ENCODE assay signal across 9 cellular contexts in genomic region chr17:19753049-19753444, GRCh38. TPM values are rescaled to one million over a fixed set of nuclear protein-coding genes. Genes with fewer than 3 reads are reported as not detected.
DNase-seq lines count a peak whose midpoint lies in the region; ATAC-seq, FAIRE-seq and TF ChIP-seq lines count a peak whose summit lies in the region.
"Had no signal": no experiment of that assay in that cellular context is flagged by ENCODE, and none has a peak within 500 bp of the region (broad histone marks: within the 10 kb centered on the region; RNA-seq: fewer than 3 reads in every experiment).

No MANE protein-coding gene starts in this region.

- CTCF ChIA-PET in activated naive CD4-positive, alpha-beta T cell treated with anti-CD3 and anti-CD28 coated beads for 36 hours (lab: Charles Lee), result interaction anchor here (1.7 to 2.3 kb wide), 2 partner anchors 10 to 14 kb away, joined by 9 to 14 read pairs; no protein-coding TSS in a partner anchor

- DNase-seq in H54 (ENCODE audit: insufficient read length, low spot score) (peak; percentile 100), SHP77 (lab: John Stamatoyannopoulos, UW) (peak; percentile 88 to 95), fibroblast of pulmonary artery (ENCODE audit: low read depth) (peak; percentile 77), psoas muscle (peak; percentile 86 to 94), NCI-H187 (lab: John Stamatoyannopoulos, UW) (no peak)
- no peak for DNase-seq in activated naive CD4-positive, alpha-beta T cell treated with anti-CD3 and anti-CD28 coated beads for 36 hours

- H3K9me3 Mint-ChIP-seq in activated naive CD4-positive, alpha-beta T cell treated with anti-CD3 and anti-CD28 coated beads for 36 hours, result no peaks in the 10 kb centered on the region

- no peaks in the 10 kb centered on the region for H3K36me3 Mint-ChIP-seq in activated naive CD4-positive, alpha-beta T cell treated with anti-CD3 and anti-CD28 coated beads for 36 hours (ENCODE audit: low read depth)

- FAIRE-seq in H54 (lab: Jason Lieb, UNC), result peak; percentile 87
- FAIRE-seq: K562 had no signal

- peaks cover 4% of the 10 kb centered on the region for H3K27me3 Mint-ChIP-seq in activated naive CD4-positive, alpha-beta T cell treated with anti-CD3 and anti-CD28 coated beads for 36 hours (ENCODE audit: low read depth)

- TF ChIP-seq POLR2A in H54 (IDR thresholded peaks at IDR 0.05; ENCODE audit: low read depth, low read length), result peak; percentile 76

- H3K9me3 ChIP-seq in psoas muscle, result no peaks in the 10 kb centered on the region

- H3K27ac Mint-ChIP-seq in activated naive CD4-positive, alpha-beta T cell treated with anti-CD3 and anti-CD28 coated beads for 36 hours, result no peak overlapping the region

- ATAC-seq in psoas muscle (peak; percentile 96 to 98 (median 98)), GM18502 (IDR thresholded peaks at IDR 0.05; ENCODE audit: poor library complexity, unreplicated experiment) (no peak), GM21423 (IDR thresholded peaks at IDR 0.05; ENCODE audit: unreplicated experiment) (no peak)
- ATAC-seq: K562 had no signal

- no peak overlapping the region for H3K4me3 Mint-ChIP-seq in activated naive CD4-positive, alpha-beta T cell treated with anti-CD3 and anti-CD28 coated beads for 36 hours

- 13 to 42% (median 18%) methylated on average over 10 to 11 of the region's 11 CpGs for WGBS in psoas muscle, 3 donors

- H3K4me3 ChIP-seq in fibroblast of pulmonary artery (replicated peaks; ENCODE audit: low read depth, low read length) (no peak overlapping the region), psoas muscle (peak overlapping the region; percentile 53)
- H3K4me3 ChIP-seq: K562 had no signal

- intact Hi-C loops in psoas muscle (cut with DNase I), result loop anchor here (2.0 to 5.0 kb wide), 4 partner anchors 71 to 216 kb away; partner anchors contain the start of gene ALDH3A2 (in 2 of the 2)
- intact Hi-C loops in activated naive CD4-positive, alpha-beta T cell treated with anti-CD3 and anti-CD28 coated beads for 36 hours (cut with micrococcal nuclease), result no loop called here

- H3K36me3 ChIP-seq in psoas muscle (ENCODE audit: insufficient read depth in 1 of 2, low read depth in 1 of 2), result no peaks in the 10 kb centered on the region

- peaks cover 6% of the 10 kb centered on the region for H3K4me1 Mint-ChIP-seq in activated naive CD4-positive, alpha-beta T cell treated with anti-CD3 and anti-CD28 coated beads for 36 hours (ENCODE audit: low read depth)

- no peaks in the 10 kb centered on the region for H3K27me3 ChIP-seq in psoas muscle (ENCODE audit: insufficient read depth in 3 of 3, low read length in 2 of 3)

- TF ChIP-seq CTCF in fibroblast of pulmonary artery (IDR thresholded peaks at IDR 0.05; ENCODE audit: low read length, missing control alignments), result no peak
- no peak for TF ChIP-seq CTCF in psoas muscle (IDR thresholded peaks at IDR 0.05)

- peaks cover 14% of the 10 kb centered on the region for H3K4me1 ChIP-seq in psoas muscle

- H3K27ac ChIP-seq in psoas muscle, result peak overlapping the region; percentile 92

RNA-seq across cellular contexts. Expression of gene ALDH3A1, which starts 4.9 kb away (rescaled TPM):
- 1 to 10 TPM in 1 of 4 donors, under 1 TPM in 2, not detected in 1; 0.17 to 6.5 (median 0.24) TPM for total RNA-seq in psoas muscle
- polyA plus RNA-seq in psoas muscle, result under 1 TPM; 0.05 to 0.20 (median 0.12) TPM
- total RNA-seq in activated naive CD4-positive, alpha-beta T cell treated with anti-CD3 and anti-CD28 coated beads for 36 hours, result not detected
- total RNA-seq: K562 had no signal
- polyA plus RNA-seq: K562 had no signal

RNA-seq across cellular contexts. Expression of gene SLC47A2, which starts 36.7 kb away (rescaled TPM):
- total RNA-seq in psoas muscle, result 1 to 10 TPM in 1 of 4 donors, not detected in 3; 1.1 TPM
- polyA plus RNA-seq in psoas muscle, result under 1 TPM; 0.01 to 0.08 (median 0.03) TPM
- not detected for total RNA-seq in activated naive CD4-positive, alpha-beta T cell treated with anti-CD3 and anti-CD28 coated beads for 36 hours
- total RNA-seq: K562 had no signal
- polyA plus RNA-seq: K562 had no signal

Comparison
In these comparisons a context has a peak if more than half of its experiments do, and no peak if none do; other contexts are left out.
1. DNase-seq: peak in H54 (single experiment), SHP77 (2 of 2), fibroblast of pulmonary artery (single experiment) and psoas muscle (2 of 2); none in NCI-H187 (0 of 2) and activated naive CD4-positive, alpha-beta T cell treated with anti-CD3 and anti-CD28 coated beads for 36 hours (single experiment).
2. ATAC-seq: peak in psoas muscle (4 of 4); none in GM18502 (single experiment) and GM21423 (single experiment).